Comparison of ENCODE assay signal across 19 cellular contexts in genomic region chr4:29770627-29771026, GRCh38.
A peak's percentile ranks its signal among the peaks of the same experiment; 100 is the strongest.
DNase-seq lines count a peak whose midpoint lies in the region; TF ChIP-seq lines count a peak whose summit lies in the region.
"Had no signal": no experiment of that assay in that cellular context is flagged by ENCODE, and none has a peak within 500 bp of the region (broad histone marks: within the 10 kb centered on the region; RNA-seq: fewer than 3 reads in every experiment).

No MANE protein-coding gene starts in this region.

- WGBS in mesenchymal stem cell, result 21% methylated on average over 2 of the region's 2 CpGs
- 72 to 76% methylated on average over 2 of the region's 2 CpGs for WGBS in endodermal cell (ENCODE audit: insufficient coverage in 1 of 2, insufficient read length in 1 of 2), 2 experiments

- no peak overlapping the region for H2AFZ ChIP-seq in mesenchymal stem cell (ENCODE audit: low read depth, low read length)

- no peak overlapping the region for H3K18ac ChIP-seq in mesenchymal stem cell (ENCODE audit: low read depth in 1 of 2, low read length in 2 of 2)

- H2AK5ac ChIP-seq in mesenchymal stem cell (ENCODE audit: low read length, severe bottlenecking), result no peak overlapping the region

- H3K27ac Mint-ChIP-seq in endodermal cell, result no peak overlapping the region
- H3K27ac Mint-ChIP-seq: CD8-positive, alpha-beta memory T cell; H9 had no signal

- H3K9ac ChIP-seq in mesenchymal stem cell (ENCODE audit: low read length) (no peak overlapping the region), endodermal cell (ENCODE audit: extremely low read depth, low read length, poor library complexity, severe bottlenecking) (no peak overlapping the region)

- no peaks in the 10 kb centered on the region for H3K79me1 ChIP-seq in mesenchymal stem cell (replicated peaks; ENCODE audit: low read length, poor library complexity, severe bottlenecking)

- H3K4me1 ChIP-seq in mesenchymal stem cell (ENCODE audit: control insufficient read depth, insufficient read depth, low read depth, low read length), result no peaks in the 10 kb centered on the region
- no peaks in the 10 kb centered on the region for H3K4me1 ChIP-seq in endodermal cell (ENCODE audit: control insufficient read depth, insufficient read depth, low read length)

- no peak overlapping the region for H4K91ac ChIP-seq in mesenchymal stem cell (ENCODE audit: low read length)

- DNase-seq in DMS53 treated with DMSO at 0.1 percent for 48 hours (lab: John Stamatoyannopoulos, UW; ENCODE audit: unreplicated experiment) (peak; percentile 21), LHCN-M2 (ENCODE audit: low read depth) (peak; percentile 54), amniotic epithelial cell (ENCODE audit: low read depth) (peak; percentile 2), mesenchymal stem cell (peak; percentile 6), activated gamma-delta T cell treated with Interleukin-2 at 50 U/mL for 16 hours (no peak), endodermal cell (no peak), SKM-1 (lab: John Stamatoyannopoulos, UW; ENCODE audit: unreplicated experiment) (no peak), HuH-7 (ENCODE audit: low spot score) (no peak)
- DNase-seq: C1 segment of cervical spinal cord; CD8-positive, alpha-beta memory T cell; DMS79; H9; Kasumi-1; NCI-H187 treated with DMSO at 0.1 percent for 48 hours; NCI-H2171; NCI-H748 treated with DMSO at 0.1 percent for 48 hours; OCI-M1; SHP77 had no signal

- no peak overlapping the region for H2BK5ac ChIP-seq in mesenchymal stem cell (ENCODE audit: low read depth, low read length, poor library complexity, severe bottlenecking)

- H3K4me3 ChIP-seq in mesenchymal stem cell (ENCODE audit: insufficient read depth in 1 of 2, low read depth in 1 of 2, low read length in 2 of 2), result no peak overlapping the region
- no peak overlapping the region for H3K4me3 ChIP-seq in endodermal cell (ENCODE audit: low read length)
- H3K4me3 ChIP-seq: SK-N-MC had no signal

- H3K4me3 Mint-ChIP-seq in endodermal cell, result no peak overlapping the region
- H3K4me3 Mint-ChIP-seq: CD8-positive, alpha-beta memory T cell; H9 had no signal

- H3K27me3 Mint-ChIP-seq in endodermal cell (ENCODE audit: insufficient read depth), result no peaks in the 10 kb centered on the region

- peaks cover 6% of the 10 kb centered on the region for H3K9me3 ChIP-seq in mesenchymal stem cell (ENCODE audit: control insufficient read depth, low read length)
- no peaks in the 10 kb centered on the region for H3K9me3 ChIP-seq in endodermal cell (ENCODE audit: control insufficient read depth, low read length)

- no peak overlapping the region for H3K23ac ChIP-seq in mesenchymal stem cell (ENCODE audit: low read length in 2 of 2)

- H2BK15ac ChIP-seq in mesenchymal stem cell (ENCODE audit: low read depth, poor library complexity, severe bottlenecking), result no peak overlapping the region

- H3K36me3 Mint-ChIP-seq in endodermal cell (ENCODE audit: low read depth), result no peaks in the 10 kb centered on the region
- H3K36me3 Mint-ChIP-seq: CD8-positive, alpha-beta memory T cell had no signal

- H3K27me3 ChIP-seq in mesenchymal stem cell (ENCODE audit: control insufficient read depth in 1 of 2, insufficient read depth in 1 of 2, low read length in 2 of 2), result no peaks in the 10 kb centered on the region
- no peaks in the 10 kb centered on the region for H3K27me3 ChIP-seq in endodermal cell (ENCODE audit: control insufficient read depth, insufficient read depth, low read length, poor library complexity, severe bottlenecking)

- no peak overlapping the region for H2BK12ac ChIP-seq in mesenchymal stem cell (ENCODE audit: low read length in 2 of 2)

- H3K36me3 ChIP-seq in mesenchymal stem cell (ENCODE audit: control insufficient read depth in 1 of 2, insufficient read depth in 2 of 2, low read depth in 1 of 2, low read length in 2 of 2) (no peaks in the 10 kb centered on the region), endodermal cell (ENCODE audit: control insufficient read depth, insufficient read depth, low read length) (no peaks in the 10 kb centered on the region)

- H3K9me3 Mint-ChIP-seq in endodermal cell, result no peaks in the 10 kb centered on the region

- H3K14ac ChIP-seq in mesenchymal stem cell (ENCODE audit: low read length in 2 of 2), result no peak overlapping the region

- no peak overlapping the region for H3K4me2 ChIP-seq in mesenchymal stem cell (ENCODE audit: low read length, poor library complexity, severe bottlenecking)

- no peak overlapping the region for H4K8ac ChIP-seq in mesenchymal stem cell (ENCODE audit: low read length)

- no peak overlapping the region for H3K4ac ChIP-seq in mesenchymal stem cell (ENCODE audit: low read depth in 1 of 2, low read length in 2 of 2)

- H3K27ac ChIP-seq in mesenchymal stem cell (ENCODE audit: low read length, poor library complexity, severe bottlenecking) (no peak overlapping the region), endodermal cell (ENCODE audit: low read depth, low read length) (no peak overlapping the region)
- H3K27ac ChIP-seq: SK-N-MC had no signal

- no peak for TF ChIP-seq CTCF in endodermal cell (conservative IDR thresholded peaks at IDR 0.05)

- no peak overlapping the region for H2BK120ac ChIP-seq in mesenchymal stem cell (ENCODE audit: low read depth, low read length)

- H3K4me1 Mint-ChIP-seq in endodermal cell, result no peaks in the 10 kb centered on the region
- H3K4me1 Mint-ChIP-seq: CD8-positive, alpha-beta memory T cell; H9 had no signal

Comparison
In these comparisons a context has a peak if more than half of its experiments do, and no peak if none do; other contexts are left out.
1. DNase-seq: peak in DMS53 treated with DMSO at 0.1 percent for 48 hours (single experiment), LHCN-M2 (single experiment), amniotic epithelial cell (single experiment) and mesenchymal stem cell (single experiment); none in activated gamma-delta T cell treated with Interleukin-2 at 50 U/mL for 16 hours (single experiment), endodermal cell (single experiment), SKM-1 (single experiment) and HuH-7 (single experiment).